Comparison of ENCODE assay signal across 13 cellular contexts in genomic region chr20:45336530-45337366, GRCh38. TPM values are rescaled to one million over a fixed set of nuclear protein-coding genes. Genes with fewer than 3 reads are reported as not detected.
DNase-seq lines count a peak whose midpoint lies in the region; ATAC-seq, FAIRE-seq and TF ChIP-seq lines count a peak whose summit lies in the region.
"Had no signal": no experiment of that assay in that cellular context is flagged by ENCODE, and none has a peak within 500 bp of the region (broad histone marks: within the 10 kb centered on the region; RNA-seq: fewer than 3 reads in every experiment).

No MANE protein-coding gene starts in this region.

- CTCF ChIA-PET in A549 (lab: Yijun Ruan, JAX) (interaction anchor here (1.0 to 9.3 kb wide), 18 partner anchors 8 to 687 kb away, joined by 3 to 82 read pairs (median 6); partner anchors contain the start of genes SDC4 and SYS1), HEK293T (lab: Yijun Ruan, JAX) (interaction anchor here (1.0 to 2.2 kb wide), 2 partner anchors 14 to 26 kb away, joined by 3 to 7 read pairs; partner anchors contain the start of gene SYS1)
- CTCF ChIA-PET in naive thymus-derived CD4-positive, alpha-beta T cell (lab: Charles Lee): interaction anchor here (0.7 kb wide), 2 partner anchors 18 to 35 kb away, joined by 3 to 5 read pairs; no protein-coding TSS in a partner anchor

- H3K4me2 ChIP-seq in A549: peak overlapping the region; percentile 80

- TF ChIP-seq POLR2A in A549 (IDR thresholded peaks at IDR 0.05; ENCODE audit: low read length): no peak

- peaks cover 0 to 7% (median 0%) of the 10 kb centered on the region in 5 donors for H3K36me3 Mint-ChIP-seq in naive thymus-derived CD4-positive, alpha-beta T cell

- ATAC-seq in A549 (peak; percentile 91 to 92), HG02852 (IDR thresholded peaks at IDR 0.05; ENCODE audit: unreplicated experiment) (no peak)
- no peak for ATAC-seq in naive thymus-derived CD4-positive, alpha-beta T cell
- ATAC-seq: activated T-cell treated with anti-CD3 and anti-CD28 coated beads, Interleukin-2, amount 50 U/mL, for 4 hours had no signal

- peak in 1 of 2 experiments; percentile 31; a peak in 1 of 5 replicates for TF ChIP-seq EP300 in A549 (IDR thresholded peaks at IDR 0.05)

- FAIRE-seq in A549 (lab: Jason Lieb, UNC): no peak

- H3K9me3 Mint-ChIP-seq in naive thymus-derived CD4-positive, alpha-beta T cell: no peaks in the 10 kb centered on the region
- H3K9me3 Mint-ChIP-seq: activated T-cell treated with anti-CD3 and anti-CD28 coated beads, Interleukin-2, amount 50 U/mL, for 4 hours had no signal

- no peaks in the 10 kb centered on the region for H3K27me3 ChIP-seq in mucosa of stomach (ENCODE audit: control insufficient read depth, insufficient read depth, low read length)
- H3K27me3 ChIP-seq in naive thymus-derived CD4-positive, alpha-beta T cell (ENCODE audit: control insufficient read depth in 2 of 2, insufficient read depth in 2 of 2, low read length in 2 of 2): no peaks in the 10 kb centered on the region
- H3K27me3 ChIP-seq: BE2C, testis had no signal

- intact Hi-C loops in naive thymus-derived CD4-positive, alpha-beta T cell (cut with micrococcal nuclease): no loop called here

- DNase-seq in A549 (ENCODE audit: low read depth in 1 of 2, low spot score in 1 of 2): peak; percentile 73 to 85
- DNase-seq in NCI-H226: peak; percentile 98
- DNase-seq in epithelial cell of prostate (ENCODE audit: low read depth, low spot score): peak; percentile 95
- no peak for DNase-seq in HEK293T (ENCODE audit: extremely low spot score)
- no peak for DNase-seq in naive thymus-derived CD4-positive, alpha-beta T cell
- DNase-seq in SKM-1 (lab: John Stamatoyannopoulos, UW; ENCODE audit: unreplicated experiment): no peak
- DNase-seq: activated T-cell treated with anti-CD3 and anti-CD28 coated beads, Interleukin-2, amount 50 U/mL, for 4 hours; BE2C; NCI-H2081 had no signal

- no peaks in the 10 kb centered on the region for H3K27me3 Mint-ChIP-seq in naive thymus-derived CD4-positive, alpha-beta T cell

- POLR2A ChIA-PET in A549 (lab: Yijun Ruan, JAX) (interaction anchor here (1.0 to 4.2 kb wide), 5 partner anchors 10 to 427 kb away, joined by 3 to 46 read pairs (median 5); partner anchors contain the start of genes PABPC1L, SDC4 and SYS1), HEK293T (lab: Yijun Ruan, JAX) (interaction anchor here (0.7 to 1.5 kb wide), 3 partner anchors 10 to 26 kb away, joined by 3 to 4 read pairs (median 4); partner anchors contain the start of gene SYS1)
- POLR2A ChIA-PET in naive thymus-derived CD4-positive, alpha-beta T cell (lab: Charles Lee): interaction anchor here (0.5 kb wide), 1 partner anchor 1410 kb away, joined by 3 read pairs; no protein-coding TSS in a partner anchor

- peak overlapping the region in 1 of 9 donors; percentile 56 for H3K27ac Mint-ChIP-seq in naive thymus-derived CD4-positive, alpha-beta T cell

- H3K4me3 ChIP-seq in A549: peak overlapping the region; percentile 0; the same call in 1 of the 3 replicates
- H3K4me3 ChIP-seq in mucosa of stomach (ENCODE audit: low read length): no peak overlapping the region
- H3K4me3 ChIP-seq in naive thymus-derived CD4-positive, alpha-beta T cell (ENCODE audit: low read length): no peak overlapping the region
- H3K4me3 ChIP-seq: testis had no signal

- 12% methylated on average over 11 of the region's 11 CpGs for WGBS in A549 (ENCODE audit: missing lambda C conversion rate)

- H3K4me3 Mint-ChIP-seq in naive thymus-derived CD4-positive, alpha-beta T cell: no peak overlapping the region
- H3K4me3 Mint-ChIP-seq: activated T-cell treated with anti-CD3 and anti-CD28 coated beads, Interleukin-2, amount 50 U/mL, for 4 hours had no signal

- H3K4me1 ChIP-seq in A549 (peaks cover 67% of the 10 kb centered on the region), mucosa of stomach (ENCODE audit: control insufficient read depth, insufficient read depth, low read length) (peaks cover 63% of the 10 kb centered on the region)
- H3K4me1 ChIP-seq in naive thymus-derived CD4-positive, alpha-beta T cell (ENCODE audit: control insufficient read depth in 2 of 2, insufficient read depth in 2 of 2, low read length in 2 of 2): no peaks in the 10 kb centered on the region

- H3K9ac ChIP-seq in mucosa of stomach (ENCODE audit: low read length): peak overlapping the region; percentile 68

- peaks cover 0 to 15% (median 0%) of the 10 kb centered on the region in 7 donors for H3K4me1 Mint-ChIP-seq in naive thymus-derived CD4-positive, alpha-beta T cell

- H3K27ac ChIP-seq in A549 (peak overlapping the region; percentile 84 to 96), epithelial cell of prostate (peak overlapping the region; percentile 97)
- no peak overlapping the region for H3K27ac ChIP-seq in naive thymus-derived CD4-positive, alpha-beta T cell (ENCODE audit: low read depth, low read length)

- TF ChIP-seq CTCF in A549 (IDR thresholded peaks at IDR 0.05): no peak

- H3K36me3 ChIP-seq in mucosa of stomach (ENCODE audit: control insufficient read depth, insufficient read depth, low read length): peaks cover 15% of the 10 kb centered on the region
- H3K36me3 ChIP-seq in naive thymus-derived CD4-positive, alpha-beta T cell (ENCODE audit: control insufficient read depth in 2 of 3, insufficient read depth in 3 of 3, low read length in 3 of 3): no peaks in the 10 kb centered on the region
- H3K36me3 ChIP-seq: BE2C had no signal

- H3K9me3 ChIP-seq in A549: no peaks in the 10 kb centered on the region
- no peaks in the 10 kb centered on the region for H3K9me3 ChIP-seq in mucosa of stomach (ENCODE audit: control insufficient read depth, low read length)
- H3K9me3 ChIP-seq in naive thymus-derived CD4-positive, alpha-beta T cell (ENCODE audit: control insufficient read depth in 2 of 3, low read length in 3 of 3): no peaks in the 10 kb centered on the region
- H3K9me3 ChIP-seq: BE2C, testis had no signal

- TF ChIP-seq RAD21 in A549 (conservative IDR thresholded peaks at IDR 0.05 in 1 of 2, IDR thresholded peaks at IDR 0.05 in 1 of 2): peak in 1 of 2 experiments; percentile 27; a peak in 2 of 5 replicates

TF ChIP-seq in HEK293T, 16 proteins besides CTCF, POLR2A, EP300 and RAD21 (continues in another document):
- TF ChIP-seq, protein P1, sequence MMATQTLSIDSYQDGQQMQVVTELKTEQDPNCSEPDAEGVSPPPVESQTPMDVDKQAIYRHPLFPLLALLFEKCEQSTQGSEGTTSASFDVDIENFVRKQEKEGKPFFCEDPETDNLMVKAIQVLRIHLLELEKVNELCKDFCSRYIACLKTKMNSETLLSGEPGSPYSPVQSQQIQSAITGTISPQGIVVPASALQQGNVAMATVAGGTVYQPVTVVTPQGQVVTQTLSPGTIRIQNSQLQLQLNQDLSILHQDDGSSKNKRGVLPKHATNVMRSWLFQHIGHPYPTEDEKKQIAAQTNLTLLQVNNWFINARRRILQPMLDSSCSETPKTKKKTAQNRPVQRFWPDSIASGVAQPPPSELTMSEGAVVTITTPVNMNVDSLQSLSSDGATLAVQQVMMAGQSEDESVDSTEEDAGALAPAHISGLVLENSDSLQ (IDR thresholded peaks at IDR 0.05): no peak
- TF ChIP-seq SP1 (IDR thresholded peaks at IDR 0.05) (no peak), LEF1 (IDR thresholded peaks at IDR 0.05; ENCODE audit: borderline replicate concordance) (no peak), TARDBP (IDR thresholded peaks at IDR 0.05) (no peak), ELF4 (IDR thresholded peaks at IDR 0.05) (no peak)

RNA-seq across cellular contexts. Expression of gene SDC4, which starts 11.5 kb away (rescaled TPM):
- polyA plus RNA-seq in A549 (2011; rRNA removed): 27.4 and 29.0 TPM in 2 replicates
- 13.1 and 17.7 TPM in 2 replicates for polyA plus RNA-seq in A549 (2012; cell fraction: cytosol; rRNA removed)
- 12.6 and 21.5 TPM in 2 replicates for polyA plus RNA-seq in A549 (2012; cell fraction: nucleus; rRNA removed)
- polyA plus RNA-seq in A549 (2017; fragmentation: RNase III; extraction: RNeasy Plus Mini Kit Qiagen cat#74134 plus additional on column Dnase treatment): 35.6 to 40.2 TPM (median 39.2 TPM) in 3 replicates
- polyA minus RNA-seq in A549 (2011; rRNA and poly(A)+ RNA removed): 43.3 and 43.7 TPM in 2 replicates
- total RNA-seq in naive thymus-derived CD4-positive, alpha-beta T cell: 10 to 100 TPM in 1 of 5 experiments, 1 to 10 TPM in 1, under 1 TPM in 3; 0.38 to 46.7 (median 0.56) TPM
- polyA plus RNA-seq in naive thymus-derived CD4-positive, alpha-beta T cell: under 1 TPM in 1 of 2 donors, not detected in 1; 0.21 TPM

RNA-seq across cellular contexts. Expression of gene SYS1, which starts 26.2 kb away (rescaled TPM):
- polyA plus RNA-seq in A549 (2011; rRNA removed) (27.6 and 30.5 TPM in 2 replicates), A549 (2017; fragmentation: RNase III; extraction: RNeasy Plus Mini Kit Qiagen cat#74134 plus additional on column Dnase treatment) (20.2 to 20.5 TPM (median 20.2 TPM) in 3 replicates)
- 46.0 and 62.2 TPM in 2 replicates for polyA plus RNA-seq in A549 (2012; cell fraction: cytosol; rRNA removed)
- polyA plus RNA-seq in A549 (2012; cell fraction: nucleus; rRNA removed): 54.1 and 71.4 TPM in 2 replicates
- 47.1 and 63.5 TPM in 2 replicates for polyA minus RNA-seq in A549 (2011; rRNA and poly(A)+ RNA removed)
- total RNA-seq in naive thymus-derived CD4-positive, alpha-beta T cell: 100 to 1,000 TPM in 1 of 5 experiments, 10 to 100 TPM in 4; 23.9 to 111 (median 67.1) TPM
- 10 to 100 TPM; 34.5 to 42.3 TPM for polyA plus RNA-seq in naive thymus-derived CD4-positive, alpha-beta T cell

RNA-seq across cellular contexts. Expression of gene MATN4, which starts 28.6 kb away (rescaled TPM):
- 0.04 TPM in 1 of 2 replicates, not detected in the other for polyA plus RNA-seq in A549 (2011; rRNA removed)
- 0.14 and 0.17 TPM in 2 replicates for polyA plus RNA-seq in A549 (2012; cell fraction: cytosol; rRNA removed)
- 0.37 and 0.49 TPM in 2 replicates for polyA plus RNA-seq in A549 (2012; cell fraction: nucleus; rRNA removed)
- 0.05 to 0.08 TPM (median 0.05 TPM) in 3 replicates for polyA plus RNA-seq in A549 (2017; fragmentation: RNase III; extraction: RNeasy Plus Mini Kit Qiagen cat#74134 plus additional on column Dnase treatment)
- polyA minus RNA-seq in A549 (2011; rRNA and poly(A)+ RNA removed): not detected in 2 replicates
- 1 to 10 TPM in 1 of 5 experiments, not detected in 4; 2.3 TPM for total RNA-seq in naive thymus-derived CD4-positive, alpha-beta T cell
- not detected for polyA plus RNA-seq in naive thymus-derived CD4-positive, alpha-beta T cell
- total RNA-seq: lung microvascular endothelial cell had no signal

RNA-seq across cellular contexts. Expression of gene RBPJL, which starts 30.1 kb away (rescaled TPM):
- polyA plus RNA-seq in A549 (2011; rRNA removed) (not detected in 2 replicates), A549 (2017; fragmentation: RNase III; extraction: RNeasy Plus Mini Kit Qiagen cat#74134 plus additional on column Dnase treatment) (not detected in 3 replicates)
- polyA plus RNA-seq in A549 (2012; cell fraction: cytosol; rRNA removed): 0.01 TPM in 1 of 2 replicates, not detected in the other
- polyA plus RNA-seq in A549 (2012; cell fraction: nucleus; rRNA removed): not detected in 2 replicates
- not detected in 2 replicates for polyA minus RNA-seq in A549 (2011; rRNA and poly(A)+ RNA removed)
- not detected for total RNA-seq in naive thymus-derived CD4-positive, alpha-beta T cell
- not detected for polyA plus RNA-seq in naive thymus-derived CD4-positive, alpha-beta T cell
- total RNA-seq: lung microvascular endothelial cell had no signal

RNA-seq across cellular contexts. Expression of gene TP53TG5, which starts 41.4 kb away (rescaled TPM):
- polyA plus RNA-seq in A549 (2011; rRNA removed): not detected in 2 replicates
- not detected in 2 replicates for polyA plus RNA-seq in A549 (2012; cell fraction: cytosol; rRNA removed)
- polyA plus RNA-seq in A549 (2012; cell fraction: nucleus; rRNA removed): not detected in 2 replicates
- polyA plus RNA-seq in A549 (2017; fragmentation: RNase III; extraction: RNeasy Plus Mini Kit Qiagen cat#74134 plus additional on column Dnase treatment): not detected in 3 replicates
- not detected in 2 replicates for polyA minus RNA-seq in A549 (2011; rRNA and poly(A)+ RNA removed)
- under 1 TPM in 3 of 5 experiments, not detected in 2; 0.19 to 0.48 (median 0.46) TPM for total RNA-seq in naive thymus-derived CD4-positive, alpha-beta T cell
- polyA plus RNA-seq in naive thymus-derived CD4-positive, alpha-beta T cell: under 1 TPM; 0.14 to 0.24 TPM
- total RNA-seq: activated T-cell treated with anti-CD3 and anti-CD28 coated beads, Interleukin-2, amount 50 U/mL, for 4 hours; lung microvascular endothelial cell had no signal

Comparison
In these comparisons a context has a peak if more than half of its experiments do, and no peak if none do; other contexts are left out.
1. ATAC-seq: peak in A549 (2 of 2); none in naive thymus-derived CD4-positive, alpha-beta T cell (single experiment) and HG02852 (single experiment).
2. DNase-seq: peak in A549 (2 of 2), NCI-H226 (single experiment) and epithelial cell of prostate (single experiment); none in HEK293T (single experiment), naive thymus-derived CD4-positive, alpha-beta T cell (0 of 9) and SKM-1 (single experiment).
3. RNA of gene SDC4, which starts 11.5 kb away (polyA plus RNA-seq): 12.6 to 40.2 TPM in A549; 0.21 TPM in naive thymus-derived CD4-positive, alpha-beta T cell; every median in the first group is over 10 times any median in the second.